In genomic region chr6:37007340-37008043, GRCh38 we compare ENCODE assay signal across 10 cellular contexts. TPM values are rescaled to one million over a fixed set of nuclear protein-coding genes. Genes with fewer than 3 reads are reported as not detected.
A peak's percentile ranks its signal among the peaks of the same experiment; 100 is the strongest.
DNase-seq lines count a peak whose midpoint lies in the region; ATAC-seq and TF ChIP-seq lines count a peak whose summit lies in the region.
"Had no signal": no experiment of that assay in that cellular context is flagged by ENCODE, and none has a peak within 500 bp of the region (broad histone marks: within the 10 kb centered on the region; RNA-seq: fewer than 3 reads in every experiment).

No MANE protein-coding gene starts in this region.

- peak overlapping the region; percentile 83 for H3K4me2 ChIP-seq in Karpas-422 (ENCODE audit: low read depth, low read length, poor library complexity, severe bottlenecking)

- H3K27me3 Mint-ChIP-seq in activated naive CD4-positive, alpha-beta T cell treated with anti-CD3 and anti-CD28 coated beads, Interleukin-2, amount 10 ng/mL, durations not matched to agents 7 days and 5 days: peaks cover 14% of the 10 kb centered on the region
- H3K27me3 Mint-ChIP-seq in Caco-2 (ENCODE audit: insufficient read depth, unreplicated experiment): no peaks in the 10 kb centered on the region

- no peak for TF ChIP-seq CTCF in Caco-2 (IDR thresholded peaks at IDR 0.05; ENCODE audit: insufficient read depth in 1 of 2, low read depth in 1 of 2, low read length in 1 of 2, severe bottlenecking in 1 of 2, unreplicated experiment in 1 of 2)

- H3K36me3 Mint-ChIP-seq in activated naive CD4-positive, alpha-beta T cell treated with anti-CD3 and anti-CD28 coated beads, Interleukin-2, amount 10 ng/mL, durations not matched to agents 7 days and 5 days: no peaks in the 10 kb centered on the region
- no peaks in the 10 kb centered on the region for H3K36me3 Mint-ChIP-seq in Caco-2 (ENCODE audit: insufficient read depth, unreplicated experiment)

- no peaks in the 10 kb centered on the region for H4K20me1 ChIP-seq in Karpas-422 (ENCODE audit: insufficient read depth, low read depth, low read length)

- no peaks in the 10 kb centered on the region for H3K9me2 ChIP-seq in Karpas-422 (replicated peaks; ENCODE audit: insufficient read depth, low read length)

- H3K36me3 ChIP-seq in Karpas-422 (ENCODE audit: insufficient read depth, low read length): no peaks in the 10 kb centered on the region
- H3K36me3 ChIP-seq in skeletal muscle tissue (ENCODE audit: control insufficient read depth in 3 of 3, insufficient read depth in 3 of 3, low read length in 3 of 3): no peaks in the 10 kb centered on the region
- H3K36me3 ChIP-seq in Caco-2 (ENCODE audit: control insufficient read depth, insufficient read depth, low read length): no peaks in the 10 kb centered on the region

- DNase-seq in Karpas-422 (peak; percentile 80), Caco-2 (no peak)
- DNase-seq in activated CD4-positive, alpha-beta T cell treated with anti-CD3 and anti-CD28 coated beads for 48 hours: no peak
- no peak for DNase-seq in activated naive CD4-positive, alpha-beta T cell treated with anti-CD3 and anti-CD28 coated beads, Interleukin-2, amount 10 ng/mL, durations not matched to agents 7 days and 5 days
- DNase-seq: KBM-7 had no signal

- ATAC-seq in GM18907 (IDR thresholded peaks at IDR 0.05; ENCODE audit: unreplicated experiment) (peak; percentile 39), esophagus mucosa (peak; percentile 35), GM19455 (IDR thresholded peaks at IDR 0.05; ENCODE audit: unreplicated experiment) (no peak)

- H3K9me3 ChIP-seq in Karpas-422 (ENCODE audit: low read length) (no peaks in the 10 kb centered on the region), skeletal muscle tissue (ENCODE audit: control insufficient read depth in 3 of 3, low read length in 3 of 3) (no peaks in the 10 kb centered on the region), Caco-2 (no peaks in the 10 kb centered on the region)

- H3K4me3 Mint-ChIP-seq in activated naive CD4-positive, alpha-beta T cell treated with anti-CD3 and anti-CD28 coated beads, Interleukin-2, amount 10 ng/mL, durations not matched to agents 7 days and 5 days: no peak overlapping the region
- no peak overlapping the region for H3K4me3 Mint-ChIP-seq in Caco-2 (ENCODE audit: unreplicated experiment)

- H3K79me2 ChIP-seq in Karpas-422 (ENCODE audit: low read length): 0 out of 2 replicates have a peak, but pooled peaks cover 6% of the 10 kb centered on the region

- peak overlapping the region; percentile 74 for H3K4me3 ChIP-seq in Karpas-422 (ENCODE audit: low read length)
- H3K4me3 ChIP-seq in skeletal muscle tissue (ENCODE audit: low read length in 3 of 3): no peak overlapping the region
- H3K4me3 ChIP-seq in Caco-2 (ENCODE audit: low read depth, low read length): no peak overlapping the region
- H3K4me3 ChIP-seq: SK-N-MC had no signal

- H3K27me3 ChIP-seq in Karpas-422 (ENCODE audit: low read length) (no peaks in the 10 kb centered on the region), skeletal muscle tissue (ENCODE audit: control insufficient read depth in 3 of 3, insufficient read depth in 3 of 3, low read length in 3 of 3) (no peaks in the 10 kb centered on the region), Caco-2 (replicated peaks; ENCODE audit: control insufficient read depth, insufficient read depth, low read length) (no peaks in the 10 kb centered on the region)

- POLR2A ChIA-PET in Caco-2 (lab: Charles Lee): no interaction called here

- H2AFZ ChIP-seq in Karpas-422 (ENCODE audit: low read length): no peak overlapping the region

- BruUV-seq in Caco-2 (replicated peaks; lab: Mats Ljungman, UMichigan): no TSS peak

- peaks cover 47% of the 10 kb centered on the region for H3K4me1 ChIP-seq in Karpas-422 (ENCODE audit: low read length)
- H3K4me1 ChIP-seq in skeletal muscle tissue (ENCODE audit: control insufficient read depth in 3 of 3, insufficient read depth in 3 of 3, low read length in 3 of 3): peaks cover 0 to 12% (median 0%) of the 10 kb centered on the region in 3 donors
- H3K4me1 ChIP-seq in Caco-2: no peaks in the 10 kb centered on the region

- H3K9ac ChIP-seq in Karpas-422 (ENCODE audit: low read length) (peak overlapping the region; percentile 70), skeletal muscle tissue (ENCODE audit: low read depth in 1 of 3, low read length in 3 of 3) (no peak overlapping the region)

- H3K27ac Mint-ChIP-seq in activated naive CD4-positive, alpha-beta T cell treated with anti-CD3 and anti-CD28 coated beads, Interleukin-2, amount 10 ng/mL, durations not matched to agents 7 days and 5 days: no peak overlapping the region
- no peak overlapping the region for H3K27ac Mint-ChIP-seq in Caco-2 (ENCODE audit: unreplicated experiment)

- H3K27ac ChIP-seq in Karpas-422 (ENCODE audit: low read length): peak overlapping the region; percentile 79
- H3K27ac ChIP-seq in skeletal muscle tissue (ENCODE audit: low read depth, low read length): peak overlapping the region; percentile 16
- H3K27ac ChIP-seq: SK-N-MC had no signal

- H3K4me1 Mint-ChIP-seq in activated naive CD4-positive, alpha-beta T cell treated with anti-CD3 and anti-CD28 coated beads, Interleukin-2, amount 10 ng/mL, durations not matched to agents 7 days and 5 days: peaks cover 27% of the 10 kb centered on the region
- no peaks in the 10 kb centered on the region for H3K4me1 Mint-ChIP-seq in Caco-2 (ENCODE audit: low read depth, unreplicated experiment)

- intact Hi-C loops in Caco-2 (cut with micrococcal nuclease; ENCODE audit: unreplicated experiment): no loop called here

- H3K9me3 Mint-ChIP-seq in activated naive CD4-positive, alpha-beta T cell treated with anti-CD3 and anti-CD28 coated beads, Interleukin-2, amount 10 ng/mL, durations not matched to agents 7 days and 5 days: no peaks in the 10 kb centered on the region
- H3K9me3 Mint-ChIP-seq in Caco-2 (ENCODE audit: unreplicated experiment): no peaks in the 10 kb centered on the region

- CTCF ChIA-PET in activated naive CD4-positive, alpha-beta T cell treated with anti-CD3 and anti-CD28 coated beads, Interleukin-2, amount 10 ng/mL, durations not matched to agents 7 days and 5 days (lab: Charles Lee): interaction anchor here (1.5 kb wide), 1 partner anchor 11 kb away, joined by 9 read pairs; no protein-coding TSS in a partner anchor
- CTCF ChIA-PET in Caco-2 (lab: Charles Lee): interaction anchor here (0.6 to 1.4 kb wide), 3 partner anchors 11 to 83 kb away, joined by 3 to 4 read pairs (median 3); partner anchors contain the start of gene MTCH1

RNA-seq across cellular contexts. Expression of gene FGD2, which starts 2.0 kb away (rescaled TPM):
- total RNA-seq in Karpas-422 (2014; rRNA removed; shearing (Covaris generic); ENCODE audit: low replicate concordance): 37.1 and 53.0 TPM in 2 replicates
- total RNA-seq in esophagus mucosa (9.8 TPM), skeletal muscle tissue (7.3 TPM), Caco-2 (2022) (not detected in 2 replicates)

RNA-seq across cellular contexts. Expression of gene MTCH1, which starts 21.5 kb away (rescaled TPM):
- 84.4 and 105 TPM in 2 replicates for total RNA-seq in Karpas-422 (2014; rRNA removed; shearing (Covaris generic); ENCODE audit: low replicate concordance)
- 88.0 TPM for total RNA-seq in esophagus mucosa
- total RNA-seq in skeletal muscle tissue: 116 TPM
- 170 and 178 TPM in 2 replicates for total RNA-seq in Caco-2 (2022)

RNA-seq across cellular contexts. Expression of gene PI16, which starts 53.0 kb away (rescaled TPM):
- total RNA-seq in Karpas-422 (2014; rRNA removed; shearing (Covaris generic); ENCODE audit: low replicate concordance): 0.07 TPM in 1 of 2 replicates, not detected in the other
- 0.20 TPM for total RNA-seq in esophagus mucosa
- total RNA-seq in skeletal muscle tissue: 19.8 TPM
- total RNA-seq in Caco-2 (2022): not detected in 2 replicates

Comparison
In these comparisons a context has a peak if more than half of its experiments do, and no peak if none do; other contexts are left out.
1. RNA of gene PI16, which starts 53.0 kb away (total RNA-seq): 19.8 TPM in skeletal muscle tissue (single experiment); 0.20 TPM in esophagus mucosa (single experiment), 0.07 TPM in Karpas-422 and not detected in Caco-2; every median in the first group is over 10 times any median in the second.